ENCODE assay signal across 14 cellular contexts in the genomic region with DNA sequence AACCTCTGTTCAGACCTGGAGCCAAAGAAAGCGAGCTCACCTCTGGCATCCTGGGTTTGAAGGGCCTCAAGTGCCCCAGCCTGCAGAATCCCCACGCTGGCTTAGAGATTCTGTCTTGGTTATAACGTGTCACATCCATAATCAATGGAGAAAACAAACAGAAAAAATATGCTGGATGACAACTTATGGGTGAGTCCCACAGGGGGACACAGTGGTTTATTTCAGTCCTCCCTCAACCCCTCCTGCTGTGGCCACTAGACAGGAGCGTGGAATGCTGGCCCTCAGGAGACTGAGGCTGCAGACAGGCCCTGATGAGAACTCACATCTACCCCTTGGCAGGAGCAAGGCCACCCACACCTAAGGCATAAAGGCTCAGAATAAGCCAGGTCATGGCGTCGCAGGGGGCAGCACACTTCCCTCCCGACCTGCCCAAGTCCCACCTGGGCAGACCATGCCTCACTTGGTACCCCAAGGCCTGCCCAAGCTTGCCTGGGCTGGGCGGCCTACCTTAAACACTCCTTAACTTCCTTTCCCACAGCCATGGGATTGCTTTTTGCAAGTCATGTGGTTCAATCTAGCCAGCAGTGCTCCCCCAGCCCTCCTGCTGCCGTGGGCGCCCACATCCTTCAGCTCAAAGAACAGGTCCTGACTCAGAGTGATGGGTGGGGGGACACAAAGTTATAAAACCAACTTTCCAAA. TPM values are rescaled to one million over a fixed set of nuclear protein-coding genes. Genes with fewer than 3 reads are reported as not detected.
DNase-seq lines count a peak whose midpoint lies in the region; ATAC-seq lines count a peak whose summit lies in the region.
"Had no signal": no experiment of that assay in that cellular context is flagged by ENCODE, and none has a peak within 500 bp of the region (broad histone marks: within the 10 kb centered on the region; RNA-seq: fewer than 3 reads in every experiment).

No MANE protein-coding gene starts in this region.

- H3K27ac Mint-ChIP-seq in activated naive CD4-positive, alpha-beta T cell treated with anti-CD3 and anti-CD28 coated beads, Interleukin-2, amount 50 U/mL, for 24 hours = peak overlapping the region; percentile 59
- H3K27ac Mint-ChIP-seq in T-helper 17 cell = peak overlapping the region; percentile 14
- H3K27ac Mint-ChIP-seq in central memory CD8-positive, alpha-beta T cell (ENCODE audit: low read depth) = peak overlapping the region; percentile 89
- peak overlapping the region; percentile 96 for H3K27ac Mint-ChIP-seq in stimulated activated effector memory CD8-positive, alpha-beta T cell treated with anti-CD3 and anti-CD28 coated beads, Interleukin-12 subunit alpha, Interleukin-12 subunit beta, amount 100 ng/mL, for 72 hours

- peaks cover 37% of the 10 kb centered on the region for H3K4me1 Mint-ChIP-seq in activated naive CD4-positive, alpha-beta T cell treated with anti-CD3 and anti-CD28 coated beads, Interleukin-2, amount 50 U/mL, for 24 hours
- peaks cover 30% of the 10 kb centered on the region for H3K4me1 Mint-ChIP-seq in T-helper 17 cell
- peaks cover 42% of the 10 kb centered on the region for H3K4me1 Mint-ChIP-seq in central memory CD8-positive, alpha-beta T cell
- H3K4me1 Mint-ChIP-seq in stimulated activated effector memory CD8-positive, alpha-beta T cell treated with anti-CD3 and anti-CD28 coated beads, Interleukin-12 subunit alpha, Interleukin-12 subunit beta, amount 100 ng/mL, for 72 hours = peaks cover 43% of the 10 kb centered on the region

- DNase-seq in activated naive CD4-positive, alpha-beta T cell treated with anti-CD3 and anti-CD28 coated beads, Interleukin-2, amount 50 U/mL, for 16 hours = no peak
- DNase-seq in T-helper 17 cell (no peak), COR-L47 (lab: John Stamatoyannopoulos, UW) (no peak), RKO (ENCODE audit: low spot score) (no peak), AG08395 (ENCODE audit: low spot score) (no peak)
- no peak for DNase-seq in central memory CD8-positive, alpha-beta T cell (ENCODE audit: low spot score in 2 of 2)
- DNase-seq in stimulated activated effector memory CD8-positive, alpha-beta T cell treated with anti-CD3 and anti-CD28 coated beads, Interleukin-12 subunit alpha, Interleukin-12 subunit beta, amount 100 ng/mL, for 72 hours (ENCODE audit: low spot score in 2 of 2) = no peak
- DNase-seq: activated CD4-positive, alpha-beta T cell treated with anti-CD3 and anti-CD28 coated beads for 48 hours; effector CD4-positive, alpha-beta T cell; NCI-H1436 treated with DMSO at 0.1 percent for 48 hours; NCI-H446 treated with DMSO at 0.1 percent for 48 hours; spleen had no signal

- no peaks in the 10 kb centered on the region for H3K9me3 ChIP-seq in T-helper 17 cell (ENCODE audit: control insufficient read depth, low read length, poor library complexity, severe bottlenecking)
- H3K9me3 ChIP-seq: prostate gland, spleen had no signal

- H3K36me3 Mint-ChIP-seq in activated naive CD4-positive, alpha-beta T cell treated with anti-CD3 and anti-CD28 coated beads, Interleukin-2, amount 50 U/mL, for 24 hours = peaks cover 36% of the 10 kb centered on the region
- H3K36me3 Mint-ChIP-seq in T-helper 17 cell (ENCODE audit: low read depth) = peaks cover 2% of the 10 kb centered on the region
- peaks cover 46% of the 10 kb centered on the region for H3K36me3 Mint-ChIP-seq in central memory CD8-positive, alpha-beta T cell (ENCODE audit: insufficient read depth)
- H3K36me3 Mint-ChIP-seq in stimulated activated effector memory CD8-positive, alpha-beta T cell treated with anti-CD3 and anti-CD28 coated beads, Interleukin-12 subunit alpha, Interleukin-12 subunit beta, amount 100 ng/mL, for 72 hours = peaks cover 70% of the 10 kb centered on the region

- no peak overlapping the region for H3K4me3 Mint-ChIP-seq in activated naive CD4-positive, alpha-beta T cell treated with anti-CD3 and anti-CD28 coated beads, Interleukin-2, amount 50 U/mL, for 24 hours
- no peak overlapping the region for H3K4me3 Mint-ChIP-seq in T-helper 17 cell
- no peak overlapping the region for H3K4me3 Mint-ChIP-seq in central memory CD8-positive, alpha-beta T cell
- no peak overlapping the region for H3K4me3 Mint-ChIP-seq in stimulated activated effector memory CD8-positive, alpha-beta T cell treated with anti-CD3 and anti-CD28 coated beads, Interleukin-12 subunit alpha, Interleukin-12 subunit beta, amount 100 ng/mL, for 72 hours

- H3K27me3 Mint-ChIP-seq in activated naive CD4-positive, alpha-beta T cell treated with anti-CD3 and anti-CD28 coated beads, Interleukin-2, amount 50 U/mL, for 24 hours = no peaks in the 10 kb centered on the region
- no peaks in the 10 kb centered on the region for H3K27me3 Mint-ChIP-seq in T-helper 17 cell
- H3K27me3 Mint-ChIP-seq in central memory CD8-positive, alpha-beta T cell = no peaks in the 10 kb centered on the region

- no peaks in the 10 kb centered on the region for H3K9me3 Mint-ChIP-seq in activated naive CD4-positive, alpha-beta T cell treated with anti-CD3 and anti-CD28 coated beads, Interleukin-2, amount 50 U/mL, for 24 hours
- no peaks in the 10 kb centered on the region for H3K9me3 Mint-ChIP-seq in central memory CD8-positive, alpha-beta T cell
- H3K9me3 Mint-ChIP-seq in stimulated activated effector memory CD8-positive, alpha-beta T cell treated with anti-CD3 and anti-CD28 coated beads, Interleukin-12 subunit alpha, Interleukin-12 subunit beta, amount 100 ng/mL, for 72 hours = no peaks in the 10 kb centered on the region

- ATAC-seq in T-helper 17 cell = no peak
- ATAC-seq in central memory CD8-positive, alpha-beta T cell (replicated peaks; ENCODE audit: extremely low read depth, poor library complexity, severe bottlenecking) = no peak
- ATAC-seq in stimulated activated effector memory CD8-positive, alpha-beta T cell treated with anti-CD3 and anti-CD28 coated beads, Interleukin-12 subunit alpha, Interleukin-12 subunit beta, amount 100 ng/mL, for 72 hours = no peak

RNA-seq across cellular contexts. Expression of gene COX7A2L, which starts 19.9 kb away (rescaled TPM):
- 10 to 100 TPM; 50.9 to 55.3 TPM for total RNA-seq in T-helper 17 cell

Comparison
In these comparisons a context has a peak if more than half of its experiments do, and no peak if none do; other contexts are left out.
1. H3K27ac Mint-ChIP-seq: peak in every context shown above with its lines; median percentile 96 in stimulated activated effector memory CD8-positive, alpha-beta T cell treated with anti-CD3 and anti-CD28 coated beads, Interleukin-12 subunit alpha, Interleukin-12 subunit beta, amount 100 ng/mL, for 72 hours; 89 in central memory CD8-positive, alpha-beta T cell; 59 in activated naive CD4-positive, alpha-beta T cell treated with anti-CD3 and anti-CD28 coated beads, Interleukin-2, amount 50 U/mL, for 24 hours; 14 in T-helper 17 cell.